18 cellular contexts compared by ENCODE assay signal in the genomic region with DNA sequence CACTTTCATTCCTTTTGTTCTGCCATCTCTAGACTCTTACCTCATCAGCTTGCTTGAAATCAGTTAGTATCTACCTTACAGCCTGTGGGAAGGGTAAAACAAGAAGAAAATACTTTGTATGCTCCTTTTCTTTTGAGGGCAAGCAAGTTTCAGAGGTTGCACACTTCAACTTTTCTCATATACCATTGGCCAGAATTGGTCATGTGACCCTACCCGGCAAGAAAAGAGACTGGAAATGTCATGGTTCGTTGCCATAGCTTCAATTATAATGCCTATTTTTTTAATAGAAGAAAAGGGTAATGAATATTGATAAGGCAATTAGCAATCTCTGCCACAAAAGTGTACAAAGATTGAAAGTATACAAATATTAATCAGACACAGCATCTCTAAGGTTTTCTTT.
DNase-seq lines count a peak whose midpoint lies in the region; ATAC-seq and TF ChIP-seq lines count a peak whose summit lies in the region.
"Had no signal": no experiment of that assay in that cellular context is flagged by ENCODE, and none has a peak within 500 bp of the region (broad histone marks: within the 10 kb centered on the region; RNA-seq: fewer than 3 reads in every experiment).

No MANE protein-coding gene starts in this region.

- H3K4ac ChIP-seq in mesendoderm (ENCODE audit: low read depth, low read length) = no peak overlapping the region

- no peaks in the 10 kb centered on the region; a peak in 1 of 4 replicates for H3K4me1 ChIP-seq in SK-N-SH (ENCODE audit: control insufficient read depth in 1 of 2, insufficient read depth in 2 of 2, low read depth in 1 of 2, low read length in 1 of 2)
- H3K4me1 ChIP-seq in mesendoderm (ENCODE audit: control insufficient read depth, low read depth, low read length) = no peaks in the 10 kb centered on the region
- H3K4me1 ChIP-seq: BLaER1 had no signal

- H3K27me3 Mint-ChIP-seq in WTC11 (ENCODE audit: low read depth) = no peaks in the 10 kb centered on the region
- H3K27me3 Mint-ChIP-seq: B cell; CD4-positive, CD25-positive, alpha-beta regulatory T cell had no signal

- no peak overlapping the region for H2BK120ac ChIP-seq in mesendoderm (ENCODE audit: low read depth, low read length)

- no peak overlapping the region for H3K23ac ChIP-seq in mesendoderm (ENCODE audit: low read length)

- DNase-seq in SK-N-SH (no peak), WTC11 (ENCODE audit: low spot score) (no peak), mesendoderm (peak; percentile 2), GM19238 (ENCODE audit: insufficient read length, low spot score) (no peak)
- no peak for DNase-seq in activated CD4-positive, CD25-positive, alpha-beta regulatory T cell (lab: John Stamatoyannopoulos, UW)
- DNase-seq: CD4-positive, CD25-positive, alpha-beta regulatory T cell; CD8-positive, alpha-beta T cell; DMS153; DND-41; GOT3; HCEC 1CT had no signal

- no peak for TF ChIP-seq EP300 in SK-N-SH (IDR thresholded peaks at IDR 0.05; ENCODE audit: borderline replicate concordance in 1 of 2, low read depth in 1 of 2, low read length in 1 of 2)
- no peak for TF ChIP-seq EP300 in Ishikawa (IDR thresholded peaks at IDR 0.05; ENCODE audit: borderline replicate concordance)

- H2BK15ac ChIP-seq in mesendoderm (replicated peaks; ENCODE audit: low read depth) = no peak overlapping the region

- ATAC-seq in SK-N-SH treated with all-trans-retinoic acid at 6 μM for 48 hours = no peak
- ATAC-seq in WTC11 = no peak
- no peak for ATAC-seq in GM21526 (IDR thresholded peaks at IDR 0.05; ENCODE audit: low FRiP score, unreplicated experiment)
- ATAC-seq: CD8-positive, alpha-beta T cell had no signal

- H3K79me1 ChIP-seq in mesendoderm (ENCODE audit: low read length) = no peaks in the 10 kb centered on the region

- CTCF ChIA-PET in SK-N-SH (lab: Yijun Ruan, JAX) (interaction anchor here (3.6 kb wide), 1 partner anchor 794 kb away, joined by 33 read pairs; no protein-coding TSS in a partner anchor), WTC11 (lab: Charles Lee) (no interaction called here)

- no peaks in the 10 kb centered on the region for H3K79me2 ChIP-seq in SK-N-SH (ENCODE audit: insufficient read depth)
- no peaks in the 10 kb centered on the region for H3K79me2 ChIP-seq in mesendoderm (ENCODE audit: control insufficient read depth, insufficient read depth, low read length)

- no peak overlapping the region for H3K4me3 Mint-ChIP-seq in WTC11
- H3K4me3 Mint-ChIP-seq: B cell; CD4-positive, CD25-positive, alpha-beta regulatory T cell; CD8-positive, alpha-beta T cell had no signal

- H2AK5ac ChIP-seq in mesendoderm (ENCODE audit: low read length) = no peak overlapping the region

- TF ChIP-seq RAD21 in SK-N-SH (IDR thresholded peaks at IDR 0.05; ENCODE audit: low read length) = no peak
- TF ChIP-seq RAD21 in Ishikawa (IDR thresholded peaks at IDR 0.05; ENCODE audit: low read depth) = no peak

- H3K27ac ChIP-seq in SK-N-SH (ENCODE audit: low read depth in 2 of 2, low read length in 1 of 2) = no peak overlapping the region
- H3K27ac ChIP-seq in mesendoderm (ENCODE audit: low read depth, low read length) = no peak overlapping the region
- H3K27ac ChIP-seq: 22Rv1, BLaER1, C4-2B had no signal

- no peaks in the 10 kb centered on the region for H4K20me1 ChIP-seq in SK-N-SH (ENCODE audit: insufficient read depth)
- H4K20me1 ChIP-seq: BLaER1 had no signal

- H4K5ac ChIP-seq in mesendoderm (ENCODE audit: low read length) = no peak overlapping the region

- no peaks in the 10 kb centered on the region for H3F3A ChIP-seq in SK-N-SH (replicated peaks; ENCODE audit: insufficient read depth)

- H3K36me3 ChIP-seq in SK-N-SH (replicated peaks in 1 of 2; ENCODE audit: control insufficient read depth in 1 of 2, insufficient read depth in 2 of 2, low read length in 1 of 2) = no peaks in the 10 kb centered on the region
- H3K36me3 ChIP-seq in mesendoderm (ENCODE audit: control insufficient read depth, insufficient read depth, low read length) = no peaks in the 10 kb centered on the region
- H3K36me3 ChIP-seq: BLaER1 had no signal

- no peak overlapping the region for H3K18ac ChIP-seq in mesendoderm (ENCODE audit: low read length)

- no peak overlapping the region for H3K9ac ChIP-seq in SK-N-SH
- H3K9ac ChIP-seq in mesendoderm (ENCODE audit: low read length) = no peak overlapping the region
- H3K9ac ChIP-seq: BLaER1 had no signal

- H3K4me3 ChIP-seq in SK-N-SH (ENCODE audit: low read depth in 2 of 2, low read length in 1 of 2) = no peak overlapping the region
- no peak overlapping the region for H3K4me3 ChIP-seq in mesendoderm (ENCODE audit: low read length)
- H3K4me3 ChIP-seq: BLaER1 had no signal

- WGBS in SK-N-SH (ENCODE audit: low lambda C conversion rate) = 1% methylated on average over 2 of the region's 2 CpGs
- no CpG with 5 or more reads among the region's 2 CpGs for WGBS in mesendoderm (ENCODE audit: extremely low coverage, insufficient coverage, low lambda C conversion rate)

- no peak overlapping the region for H2BK5ac ChIP-seq in mesendoderm (ENCODE audit: low read length)

- H3K36me3 Mint-ChIP-seq in WTC11 = no peaks in the 10 kb centered on the region
- H3K36me3 Mint-ChIP-seq: CD4-positive, CD25-positive, alpha-beta regulatory T cell; CD8-positive, alpha-beta T cell had no signal

- peaks cover 11% of the 10 kb centered on the region for H3K4me1 Mint-ChIP-seq in WTC11
- H3K4me1 Mint-ChIP-seq: B cell; CD4-positive, CD25-positive, alpha-beta regulatory T cell had no signal

- H3K56ac ChIP-seq in mesendoderm (ENCODE audit: low read length) = no peak overlapping the region

- peaks cover 9% of the 10 kb centered on the region; the same call in 1 of the 2 replicates for H3K9me3 Mint-ChIP-seq in WTC11
- H3K9me3 Mint-ChIP-seq: CD8-positive, alpha-beta T cell had no signal

- H3K27ac Mint-ChIP-seq in WTC11 = no peak overlapping the region
- H3K27ac Mint-ChIP-seq: B cell; CD4-positive, CD25-positive, alpha-beta regulatory T cell; CD8-positive, alpha-beta T cell had no signal

- H2AFZ ChIP-seq in SK-N-SH (ENCODE audit: low read depth) = no peak overlapping the region

- H3K4me2 ChIP-seq in SK-N-SH (no peak overlapping the region), mesendoderm (ENCODE audit: low read length) (no peak overlapping the region)
- H3K4me2 ChIP-seq: BLaER1 had no signal

- POLR2A ChIA-PET in SK-N-SH (lab: Yijun Ruan, JAX) (no interaction called here), WTC11 (lab: Charles Lee) (no interaction called here)

- no peaks in the 10 kb centered on the region for H3K9me2 ChIP-seq in SK-N-SH

- H4K8ac ChIP-seq in mesendoderm (ENCODE audit: low read depth, low read length) = no peak overlapping the region

- H3K27me3 ChIP-seq in SK-N-SH (ENCODE audit: insufficient read depth) = no peaks in the 10 kb centered on the region
- H3K27me3 ChIP-seq in mesendoderm (ENCODE audit: insufficient read depth, low read length, poor library complexity) = no peaks in the 10 kb centered on the region
- H3K27me3 ChIP-seq: BLaER1 had no signal

- TF ChIP-seq CTCF in SK-N-SH (IDR thresholded peaks at IDR 0.05) (no peak), WTC11 (IDR thresholded peaks at IDR 0.05) (no peak)

- no peaks in the 10 kb centered on the region for H3K9me3 ChIP-seq in SK-N-SH
- H3K9me3 ChIP-seq: BLaER1 had no signal

TF ChIP-seq in SK-N-SH treated with all-trans-retinoic acid at 6 μM for 48 hours, 23 proteins besides CTCF, POLR2A, EP300 and RAD21 (continues in another document):
- TF ChIP-seq OSR1 (CRISPR knock-in tag; IDR thresholded peaks at IDR 0.05) (no peak), ISL1 (CRISPR knock-in tag; IDR thresholded peaks at IDR 0.05) (no peak)

TF ChIP-seq in Ishikawa, 13 proteins besides CTCF, POLR2A, EP300 and RAD21:
- TF ChIP-seq, protein P1, sequence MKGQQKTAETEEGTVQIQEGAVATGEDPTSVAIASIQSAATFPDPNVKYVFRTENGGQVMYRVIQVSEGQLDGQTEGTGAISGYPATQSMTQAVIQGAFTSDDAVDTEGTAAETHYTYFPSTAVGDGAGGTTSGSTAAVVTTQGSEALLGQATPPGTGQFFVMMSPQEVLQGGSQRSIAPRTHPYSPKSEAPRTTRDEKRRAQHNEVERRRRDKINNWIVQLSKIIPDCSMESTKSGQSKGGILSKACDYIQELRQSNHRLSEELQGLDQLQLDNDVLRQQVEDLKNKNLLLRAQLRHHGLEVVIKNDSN (IDR thresholded peaks at IDR 0.05) = peak; percentile 53; the same call in 1 of the 2 replicates
- TF ChIP-seq EGR1 (IDR thresholded peaks at IDR 0.05) = no peak

TF ChIP-seq in WTC11, 78 proteins besides CTCF, POLR2A, EP300 and RAD21 (continues in another document):
- TF ChIP-seq, protein P2, sequence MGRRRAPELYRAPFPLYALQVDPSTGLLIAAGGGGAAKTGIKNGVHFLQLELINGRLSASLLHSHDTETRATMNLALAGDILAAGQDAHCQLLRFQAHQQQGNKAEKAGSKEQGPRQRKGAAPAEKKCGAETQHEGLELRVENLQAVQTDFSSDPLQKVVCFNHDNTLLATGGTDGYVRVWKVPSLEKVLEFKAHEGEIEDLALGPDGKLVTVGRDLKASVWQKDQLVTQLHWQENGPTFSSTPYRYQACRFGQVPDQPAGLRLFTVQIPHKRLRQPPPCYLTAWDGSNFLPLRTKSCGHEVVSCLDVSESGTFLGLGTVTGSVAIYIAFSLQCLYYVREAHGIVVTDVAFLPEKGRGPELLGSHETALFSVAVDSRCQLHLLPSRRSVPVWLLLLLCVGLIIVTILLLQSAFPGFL (CRISPR knock-in tag; IDR thresholded peaks at IDR 0.05; ENCODE audit: borderline replicate concordance) = no peak
- no peak for TF ChIP-seq EMX1 (CRISPR knock-in tag; IDR thresholded peaks at IDR 0.05)
- TF ChIP-seq, protein P3, sequence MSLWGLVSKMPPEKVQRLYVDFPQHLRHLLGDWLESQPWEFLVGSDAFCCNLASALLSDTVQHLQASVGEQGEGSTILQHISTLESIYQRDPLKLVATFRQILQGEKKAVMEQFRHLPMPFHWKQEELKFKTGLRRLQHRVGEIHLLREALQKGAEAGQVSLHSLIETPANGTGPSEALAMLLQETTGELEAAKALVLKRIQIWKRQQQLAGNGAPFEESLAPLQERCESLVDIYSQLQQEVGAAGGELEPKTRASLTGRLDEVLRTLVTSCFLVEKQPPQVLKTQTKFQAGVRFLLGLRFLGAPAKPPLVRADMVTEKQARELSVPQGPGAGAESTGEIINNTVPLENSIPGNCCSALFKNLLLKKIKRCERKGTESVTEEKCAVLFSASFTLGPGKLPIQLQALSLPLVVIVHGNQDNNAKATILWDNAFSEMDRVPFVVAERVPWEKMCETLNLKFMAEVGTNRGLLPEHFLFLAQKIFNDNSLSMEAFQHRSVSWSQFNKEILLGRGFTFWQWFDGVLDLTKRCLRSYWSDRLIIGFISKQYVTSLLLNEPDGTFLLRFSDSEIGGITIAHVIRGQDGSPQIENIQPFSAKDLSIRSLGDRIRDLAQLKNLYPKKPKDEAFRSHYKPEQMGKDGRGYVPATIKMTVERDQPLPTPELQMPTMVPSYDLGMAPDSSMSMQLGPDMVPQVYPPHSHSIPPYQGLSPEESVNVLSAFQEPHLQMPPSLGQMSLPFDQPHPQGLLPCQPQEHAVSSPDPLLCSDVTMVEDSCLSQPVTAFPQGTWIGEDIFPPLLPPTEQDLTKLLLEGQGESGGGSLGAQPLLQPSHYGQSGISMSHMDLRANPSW (CRISPR knock-in tag; conservative IDR thresholded peaks at IDR 0.05; ENCODE audit: low read depth) = no peak
